Comparison of ENCODE assay signal across 16 cellular contexts in genomic region chr5:141841781-141842180, GRCh38. TPM values are rescaled to one million over a fixed set of nuclear protein-coding genes. Genes with fewer than 3 reads are reported as not detected.
DNase-seq lines count a peak whose midpoint lies in the region; ATAC-seq and TF ChIP-seq lines count a peak whose summit lies in the region.
"Had no signal": no experiment of that assay in that cellular context is flagged by ENCODE, and none has a peak within 500 bp of the region (broad histone marks: within the 10 kb centered on the region; RNA-seq: fewer than 3 reads in every experiment).

No MANE protein-coding gene starts in this region.

- peak overlapping the region in 8 of 11 experiments; percentile 12 to 96 (median 89); a peak in 13 of 22 replicates for H3K27ac ChIP-seq in BLaER1 treated with 17β-estradiol and CSF1 and Interleukin-3, amounts not matched to agents 10 nM and 100 nM
- H3K27ac ChIP-seq in esophagus squamous epithelium (peak overlapping the region; percentile 4 to 81 (median 58)), prostate gland (peak overlapping the region; percentile 2 to 31)
- H3K27ac ChIP-seq: brain microvascular endothelial cell had no signal

- 0 to 23% methylated on average over 1 to 3 of the region's 6 CpGs for WGBS in esophagus squamous epithelium, 2 donors
- WGBS in prostate gland, result 30% methylated on average over 6 of the region's 6 CpGs

- intact Hi-C loops in esophagus squamous epithelium (cut with DNase I) (no loop called here), prostate gland (cut with DNase I) (no loop called here)

- H3K27me3 ChIP-seq in BLaER1 treated with 17β-estradiol and CSF1 and Interleukin-3, amounts not matched to agents 10 nM and 100 nM, result no peaks in the 10 kb centered on the region
- H3K27me3 ChIP-seq in esophagus squamous epithelium (peaks cover 0 to 37% (median 0%) of the 10 kb centered on the region in 4 donors), prostate gland (replicated peaks; ENCODE audit: insufficient read depth) (no peaks in the 10 kb centered on the region)
- H3K27me3 ChIP-seq: brain microvascular endothelial cell had no signal

- no peak for ATAC-seq in HG03439 (IDR thresholded peaks at IDR 0.05; ENCODE audit: unreplicated experiment)

- H4K20me1 ChIP-seq in BLaER1 treated with 17β-estradiol and CSF1 and Interleukin-3, amounts not matched to agents 10 nM and 100 nM, result no peaks in the 10 kb centered on the region

- peak; percentile 76 for DNase-seq in NCI-H2029 treated with DMSO at 0.1 percent for 48 hours (lab: John Stamatoyannopoulos, UW)
- DNase-seq in esophagus squamous epithelium (lab: John Stamatoyannopoulos, UW), result no peak
- peak; percentile 29 for DNase-seq in prostate gland (ENCODE audit: low spot score)
- DNase-seq in activated gamma-delta T cell treated with Interleukin-2 at 50 U/mL for 16 hours, result no peak
- no peak for DNase-seq in cerebellar cortex (ENCODE audit: low spot score)
- DNase-seq in SK-N-DZ (ENCODE audit: low spot score), result no peak
- DNase-seq: activated CD8-positive, alpha-beta memory T cell treated with anti-CD3 and anti-CD28 coated beads for 24 hours; activated gamma-delta T cell; AML-193; brain microvascular endothelial cell; EL; mesenchymal stem cell; NCI-H1694; NK-92 treated with Interleukin-12 subunit alpha and Interleukin-12 subunit beta, amount 100 ng/mL, for 24 hours had no signal

- no peaks in the 10 kb centered on the region for H3K9me3 ChIP-seq in BLaER1 treated with 17β-estradiol and CSF1 and Interleukin-3, amounts not matched to agents 10 nM and 100 nM (replicated peaks in 1 of 11)
- H3K9me3 ChIP-seq in esophagus squamous epithelium (no peaks in the 10 kb centered on the region), prostate gland (no peaks in the 10 kb centered on the region)

- H3K9ac ChIP-seq in BLaER1 treated with 17β-estradiol and CSF1 and Interleukin-3, amounts not matched to agents 10 nM and 100 nM, result peak overlapping the region in 6 of 11 experiments; percentile 19 to 55 (median 41); a peak in 8 of 22 replicates

- peaks cover 81 to 97% (median 92%) of the 10 kb centered on the region in 10 experiments for H3K4me1 ChIP-seq in BLaER1 treated with 17β-estradiol and CSF1 and Interleukin-3, amounts not matched to agents 10 nM and 100 nM
- H3K4me1 ChIP-seq in esophagus squamous epithelium (peaks cover 12 to 86% (median 19%) of the 10 kb centered on the region in 3 donors), prostate gland (replicated peaks) (peaks cover 7% of the 10 kb centered on the region)

- no peaks in the 10 kb centered on the region for H3K36me3 ChIP-seq in BLaER1 treated with 17β-estradiol and CSF1 and Interleukin-3, amounts not matched to agents 10 nM and 100 nM
- no peaks in the 10 kb centered on the region for H3K36me3 ChIP-seq in esophagus squamous epithelium
- no peaks in the 10 kb centered on the region for H3K36me3 ChIP-seq in prostate gland
- H3K36me3 ChIP-seq: brain microvascular endothelial cell had no signal

- TF ChIP-seq CTCF in esophagus squamous epithelium (IDR thresholded peaks at IDR 0.05) (no peak), prostate gland (IDR thresholded peaks at IDR 0.05) (no peak)

- H3K4me3 ChIP-seq in BLaER1 treated with 17β-estradiol and CSF1 and Interleukin-3, amounts not matched to agents 10 nM and 100 nM, result no peak overlapping the region
- H3K4me3 ChIP-seq in esophagus squamous epithelium, result no peak overlapping the region
- no peak overlapping the region for H3K4me3 ChIP-seq in prostate gland

- H3K4me2 ChIP-seq in BLaER1 treated with 17β-estradiol and CSF1 and Interleukin-3, amounts not matched to agents 10 nM and 100 nM, result peak overlapping the region; percentile 66 to 99 (median 95)

- TF ChIP-seq POLR2A in esophagus squamous epithelium (IDR thresholded peaks at IDR 0.05) (no peak), prostate gland (IDR thresholded peaks at IDR 0.05) (no peak)

RNA-seq across cellular contexts. Expression of gene PCDH1, which starts 36.4 kb away (rescaled TPM):
- total RNA-seq in esophagus squamous epithelium, result 100 to 1,000 TPM in 1 of 4 donors, 10 to 100 TPM in 3; 51.3 to 131 (median 67.9) TPM
- 10 to 100 TPM; 49.2 to 81.1 TPM for total RNA-seq in prostate gland
- 10.7 and 11.9 TPM in 2 replicates for polyA plus RNA-seq in SK-N-DZ (2014; cell fraction: cytosol; rRNA removed)
- polyA plus RNA-seq in SK-N-DZ (2014; cell fraction: nucleus; rRNA removed), result 9.0 and 10.1 TPM in 2 replicates

Comparison
In these comparisons a context has a peak if more than half of its experiments do, and no peak if none do; other contexts are left out.
1. H3K27ac ChIP-seq: peak in every context shown above with its lines; median percentile 89 in BLaER1 treated with 17β-estradiol and CSF1 and Interleukin-3, amounts not matched to agents 10 nM and 100 nM; 58 in esophagus squamous epithelium; 16 in prostate gland.
2. DNase-seq: peak in NCI-H2029 treated with DMSO at 0.1 percent for 48 hours (single experiment) and prostate gland (single experiment); none in esophagus squamous epithelium (single experiment), activated gamma-delta T cell treated with Interleukin-2 at 50 U/mL for 16 hours (single experiment), cerebellar cortex (single experiment) and SK-N-DZ (single experiment).